8 cellular contexts compared by ENCODE assay signal in genomic region chr10:124791378-124792348, GRCh38. TPM values are rescaled to one million over a fixed set of nuclear protein-coding genes. Genes with fewer than 3 reads are reported as not detected.
A peak's percentile ranks its signal among the peaks of the same experiment; 100 is the strongest.
DNase-seq lines count a peak whose midpoint lies in the region; TF ChIP-seq lines count a peak whose summit lies in the region.

Gene EEF1AKMT2 (minus strand): TSS chr10:124791887. CDS start chr10:124791833, 54 bp downstream.

- peak within 1 kb of the TSS; percentile 91 to 96 (median 95) for H3K27ac Mint-ChIP-seq in H9

- peak within 1 kb of the TSS; percentile 92 to 96 for H3K4me3 Mint-ChIP-seq in H9

- H3F3A ChIP-seq in Loucy (ENCODE audit: low read depth), result no peaks in the 10 kb centered on the region

- TF ChIP-seq CTCF in H9 (conservative IDR thresholded peaks at IDR 0.05) (peak; percentile 48; the same call in 2 of the 3 replicates), Loucy (conservative IDR thresholded peaks at IDR 0.05; ENCODE audit: low read length) (peak; percentile 47), neutrophil (IDR thresholded peaks at IDR 0.05) (peak; percentile 71)

- H2AFZ ChIP-seq in H9 (ENCODE audit: low read length) (peak within 1 kb of the TSS; percentile 9), Loucy (ENCODE audit: low read length) (peak within 1 kb of the TSS; percentile 99)

- H3K23ac ChIP-seq in H9 (ENCODE audit: insufficient read length, low read depth, low read length), result no peak within 1 kb of the TSS

- H3K4me1 Mint-ChIP-seq in H9, result peaks cover 2 to 8% of the 10 kb centered on the region in 2 experiments; a peak in 2 of 4 replicates

- H3K9me3 Mint-ChIP-seq in H9, result no peaks in the 10 kb centered on the region

- no peak within 1 kb of the TSS for H2AK5ac ChIP-seq in H9 (ENCODE audit: insufficient read length, low read length)

- H3K14ac ChIP-seq in H9 (ENCODE audit: insufficient read depth, low read length), result peak within 1 kb of the TSS; percentile 93

- H3K36me3 Mint-ChIP-seq in H9 (ENCODE audit: insufficient read depth in 1 of 3, low read depth in 3 of 3), result peaks cover 8 to 19% (median 16%) of the 10 kb centered on the region in 3 experiments; a peak in 6 of 7 replicates

- no peak within 1 kb of the TSS for H4K8ac ChIP-seq in H9 (replicated peaks; ENCODE audit: insufficient read length, low read depth, low read length)

- H3K4me3 ChIP-seq in Loucy (ENCODE audit: low read length, poor library complexity, severe bottlenecking), result peak within 1 kb of the TSS; percentile 88
- peak within 1 kb of the TSS; percentile 86 for H3K4me3 ChIP-seq in SJCRH30
- peak within 1 kb of the TSS; percentile 91 to 94 for H3K4me3 ChIP-seq in neutrophil (ENCODE audit: low read depth in 1 of 2, low read length in 1 of 2)

- H3K9ac ChIP-seq in H9 (ENCODE audit: extremely low read depth, insufficient read length, low read length) (peak within 1 kb of the TSS; percentile 77), Loucy (ENCODE audit: low read depth, low read length, poor library complexity, severe bottlenecking) (peak within 1 kb of the TSS; percentile 97)

- no CpG with 5 or more reads among the region's 90 CpGs for WGBS in H9 (ENCODE audit: extremely low coverage, insufficient read length, low lambda C conversion rate)

- no peak within 1 kb of the TSS for H4K5ac ChIP-seq in H9 (ENCODE audit: insufficient read length, low read depth, low read length)

- no peak within 1 kb of the TSS for H3K56ac ChIP-seq in H9 (ENCODE audit: insufficient read length, low read depth, low read length)

- H3K9me3 ChIP-seq in H9 (ENCODE audit: control insufficient read depth, low read depth, low read length) (no peaks in the 10 kb centered on the region), Loucy (ENCODE audit: insufficient read depth, low read depth, low read length) (no peaks in the 10 kb centered on the region), SJCRH30 (replicated peaks) (no peaks in the 10 kb centered on the region), neutrophil (no peaks in the 10 kb centered on the region)

- H4K20me1 ChIP-seq in H9 (ENCODE audit: control insufficient read depth, insufficient read depth, insufficient read length) (no peaks in the 10 kb centered on the region), Loucy (ENCODE audit: insufficient read depth, low read length, poor library complexity, severe bottlenecking) (peaks cover 2% of the 10 kb centered on the region)

- H3K23me2 ChIP-seq in H9 (ENCODE audit: insufficient read length, low read depth, low read length, poor library complexity, severe bottlenecking), result peaks cover 4% of the 10 kb centered on the region

- no peaks in the 10 kb centered on the region for H3K9me2 ChIP-seq in Loucy (replicated peaks; ENCODE audit: low read depth, low read length)

- no peak within 1 kb of the TSS for H3T11ph ChIP-seq in H9 (ENCODE audit: low read length)

- no peak within 1 kb of the TSS; the same call in 1 of the 2 replicates for H2BK15ac ChIP-seq in H9 (ENCODE audit: low read depth, low read length)

- peak within 1 kb of the TSS; percentile 94 for H3K18ac ChIP-seq in H9 (ENCODE audit: insufficient read length, low read depth, low read length)

- H3K4me2 ChIP-seq in H9 (ENCODE audit: insufficient read depth, insufficient read length, low read length) (peak within 1 kb of the TSS; percentile 79), Loucy (ENCODE audit: low read depth, low read length, poor library complexity, severe bottlenecking) (peak within 1 kb of the TSS; percentile 84)

- H4K91ac ChIP-seq in H9 (ENCODE audit: insufficient read length, low read depth, low read length), result no peak within 1 kb of the TSS

- H3K4me1 ChIP-seq in H9 (ENCODE audit: insufficient read depth, low read length) (no peaks in the 10 kb centered on the region), Loucy (ENCODE audit: insufficient read depth, low read length, poor library complexity, severe bottlenecking) (peaks cover 8% of the 10 kb centered on the region), SJCRH30 (no peaks in the 10 kb centered on the region), neutrophil (ENCODE audit: control insufficient read depth in 1 of 2, insufficient read depth in 1 of 2, low read depth in 1 of 2, low read length in 1 of 2) (peaks cover 13 to 22% of the 10 kb centered on the region in 2 experiments)

- no peak within 1 kb of the TSS; the same call in 1 of the 2 replicates for H3K4ac ChIP-seq in H9 (ENCODE audit: low read depth, low read length)

- H3K79me1 ChIP-seq in H9 (ENCODE audit: insufficient read depth, low read depth, low read length, poor library complexity, severe bottlenecking), result peaks cover 4% of the 10 kb centered on the region

- no peak within 1 kb of the TSS for H2BK20ac ChIP-seq in H9 (ENCODE audit: low read depth, low read length, poor library complexity, severe bottlenecking)

- H3K79me2 ChIP-seq in H9 (ENCODE audit: insufficient read depth, low read length) (peaks cover 2% of the 10 kb centered on the region; the same call in 1 of the 2 replicates), Loucy (ENCODE audit: insufficient read depth, low read length) (peaks cover 27% of the 10 kb centered on the region)

- H3K36me3 ChIP-seq in Loucy (ENCODE audit: insufficient read depth, low read length) (no peaks in the 10 kb centered on the region), SJCRH30 (peaks cover 5% of the 10 kb centered on the region), neutrophil (no peaks in the 10 kb centered on the region)

- peaks cover 2% of the 10 kb centered on the region for H3K27me3 Mint-ChIP-seq in H9 (ENCODE audit: low read depth)

- H3K27me3 ChIP-seq in H9 (ENCODE audit: insufficient read depth, low read length) (no peaks in the 10 kb centered on the region), Loucy (ENCODE audit: insufficient read depth, low read length, poor library complexity, severe bottlenecking) (no peaks in the 10 kb centered on the region), SJCRH30 (no peaks in the 10 kb centered on the region), neutrophil (no peaks in the 10 kb centered on the region)

- peak; percentile 57 for DNase-seq in GF-D8 (lab: John Stamatoyannopoulos, UW)
- DNase-seq in H9, result peak; percentile 89
- DNase-seq in SJCRH30, result peak; percentile 89 to 92
- DNase-seq in activated gamma-delta T cell treated with anti-CD3 and anti-CD28 coated beads, Interleukin-2, amount 50 U/mL, for 16 hours (ENCODE audit: low read depth), result peak; percentile 76
- DNase-seq in foreskin melanocyte, result peak; percentile 78
- peak in 48 of 49 donors; percentile 9 to 88 (median 68) for DNase-seq in substantia nigra (lab: John Stamatoyannopoulos, UW)

- H2BK12ac ChIP-seq in H9 (ENCODE audit: insufficient read length, low read depth, low read length), result no peak within 1 kb of the TSS

- H3K27ac ChIP-seq in H9 (ENCODE audit: insufficient read length, low read depth, low read length), result peak within 1 kb of the TSS; percentile 6
- peak within 1 kb of the TSS; percentile 84 for H3K27ac ChIP-seq in SJCRH30
- peak within 1 kb of the TSS; percentile 85 for H3K27ac ChIP-seq in neutrophil
- H3K27ac ChIP-seq in substantia nigra (ENCODE audit: low read depth, low read length, poor library complexity, severe bottlenecking), result peak within 1 kb of the TSS; percentile 83

- no peak within 1 kb of the TSS for H2BK120ac ChIP-seq in H9 (ENCODE audit: low read depth, low read length, poor library complexity, severe bottlenecking)

- H2BK5ac ChIP-seq in H9 (ENCODE audit: insufficient read length, low read length), result no peak within 1 kb of the TSS

RNA-seq across cellular contexts. Expression of gene EEF1AKMT2, which starts in this region (rescaled TPM):
- 17.8 and 19.0 TPM in 2 replicates for total RNA-seq in H9 (2021)
- 29.0 and 31.6 TPM in 2 replicates for total RNA-seq in SJCRH30 (2014; rRNA removed; shearing (Covaris generic))

Comparison
In these comparisons a context has a peak if more than half of its experiments do, and no peak if none do; other contexts are left out.
1. Peak in every context shown above with its lines: DNase-seq, H3K4me3 ChIP-seq and H3K27ac ChIP-seq.
2. H3K27ac ChIP-seq: peak in every context shown above with its lines; median percentile 85 in neutrophil; 84 in SJCRH30; 83 in substantia nigra; 6 in H9.